In the genomic region with DNA sequence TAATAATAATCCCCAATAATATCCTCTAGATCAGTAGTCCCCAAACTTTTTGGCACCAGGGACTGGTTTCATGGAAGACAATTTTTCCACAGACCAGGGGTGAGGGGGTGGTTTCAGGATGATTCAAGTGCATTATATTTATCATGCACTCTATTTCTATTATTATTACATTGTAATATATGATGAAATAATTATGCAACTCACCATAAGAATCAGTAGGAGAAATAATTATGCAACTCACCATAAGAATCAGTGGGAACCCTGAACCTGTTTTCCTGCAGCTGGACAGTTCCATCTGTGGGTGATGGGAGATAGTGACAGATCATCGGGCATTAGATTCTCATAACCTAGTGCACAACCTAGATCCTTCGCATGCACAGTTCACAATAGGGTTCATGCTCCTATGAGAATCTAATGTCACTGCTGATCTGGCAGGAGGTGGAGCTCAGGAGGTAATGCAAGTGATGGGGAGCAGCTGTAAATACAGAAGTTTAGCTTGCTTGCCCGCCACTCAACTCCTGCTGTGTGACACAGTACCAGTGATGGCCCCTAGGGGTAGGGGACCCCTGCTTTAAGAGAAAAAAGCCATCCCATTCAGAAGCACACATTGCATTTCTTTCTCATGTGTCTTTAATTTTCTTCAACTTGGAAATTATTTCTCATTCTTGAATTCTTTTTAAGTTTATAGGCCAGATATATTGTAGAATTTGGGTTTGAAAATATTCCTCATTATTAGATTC, we compare ENCODE assay signal across 1 cellular context.
TF ChIP-seq lines count a peak whose summit lies in the region.

No MANE protein-coding gene starts in this region.

TF ChIP-seq in K562, 482 proteins besides CTCF, POLR2A, EP300 and RAD21:
- TF ChIP-seq CEBPG (CRISPR knock-in tag; IDR thresholded peaks at IDR 0.05): no peak
- TF ChIP-seq CEBPG (tag; conservative IDR thresholded peaks at IDR 0.05 in 1 of 2, IDR thresholded peaks at IDR 0.05 in 1 of 2): 0 out of 4 replicates have a peak, but pooled peaks of 1 of the 2 experiments have one; percentile 19
- TF ChIP-seq, protein P1, sequence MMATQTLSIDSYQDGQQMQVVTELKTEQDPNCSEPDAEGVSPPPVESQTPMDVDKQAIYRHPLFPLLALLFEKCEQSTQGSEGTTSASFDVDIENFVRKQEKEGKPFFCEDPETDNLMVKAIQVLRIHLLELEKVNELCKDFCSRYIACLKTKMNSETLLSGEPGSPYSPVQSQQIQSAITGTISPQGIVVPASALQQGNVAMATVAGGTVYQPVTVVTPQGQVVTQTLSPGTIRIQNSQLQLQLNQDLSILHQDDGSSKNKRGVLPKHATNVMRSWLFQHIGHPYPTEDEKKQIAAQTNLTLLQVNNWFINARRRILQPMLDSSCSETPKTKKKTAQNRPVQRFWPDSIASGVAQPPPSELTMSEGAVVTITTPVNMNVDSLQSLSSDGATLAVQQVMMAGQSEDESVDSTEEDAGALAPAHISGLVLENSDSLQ (IDR thresholded peaks at IDR 0.05): 0 out of 2 replicates have a peak, but pooled peaks have one; percentile 11
- TF ChIP-seq PML (IDR thresholded peaks at IDR 0.05; ENCODE audit: low read length): no peak
